18 cellular contexts compared by ENCODE assay signal in genomic region chr16:15833551-15833950, GRCh38. TPM values are rescaled to one million over a fixed set of nuclear protein-coding genes. Genes with fewer than 3 reads are reported as not detected.
DNase-seq lines count a peak whose midpoint lies in the region; ATAC-seq and TF ChIP-seq lines count a peak whose summit lies in the region.
"Had no signal": no experiment of that assay in that cellular context is flagged by ENCODE, and none has a peak within 500 bp of the region (broad histone marks: within the 10 kb centered on the region; RNA-seq: fewer than 3 reads in every experiment).

No MANE protein-coding gene starts in this region.

- in situ Hi-C loops in transverse colon (cut with MboI; ENCODE audit: low pct_ligation_motif_present in 1 of 4, low pct_unique_long_range_greater_than_20kb in 1 of 4, low sequenced_read_pairs in 3 of 4): no loop called here

- no peak overlapping the region for H3K4ac ChIP-seq in mesenchymal stem cell (ENCODE audit: low read depth in 1 of 2, low read length in 2 of 2)

- no peak overlapping the region for H3K18ac ChIP-seq in mesenchymal stem cell (ENCODE audit: low read depth in 1 of 2, low read length in 2 of 2)

- H4K20me1 ChIP-seq in BLaER1 treated with 17β-estradiol and CSF1 and Interleukin-3, amounts not matched to agents 10 nM and 100 nM: no peaks in the 10 kb centered on the region

- H2BK5ac ChIP-seq in mesenchymal stem cell (ENCODE audit: low read depth, low read length, poor library complexity, severe bottlenecking): no peak overlapping the region

- no peaks in the 10 kb centered on the region for H3K27me3 ChIP-seq in BLaER1 treated with 17β-estradiol and CSF1 and Interleukin-3, amounts not matched to agents 10 nM and 100 nM
- H3K27me3 ChIP-seq in esophagus muscularis mucosa: no peaks in the 10 kb centered on the region
- no peaks in the 10 kb centered on the region for H3K27me3 ChIP-seq in sigmoid colon
- no peaks in the 10 kb centered on the region for H3K27me3 ChIP-seq in transverse colon
- peaks cover 5 to 29% of the 10 kb centered on the region in 2 experiments for H3K27me3 ChIP-seq in mesenchymal stem cell (ENCODE audit: control insufficient read depth in 1 of 2, insufficient read depth in 1 of 2, low read length in 2 of 2)
- H3K27me3 ChIP-seq: Peyer's patch had no signal

- peaks cover 26 to 64% (median 50%) of the 10 kb centered on the region in 10 experiments for H3K4me1 ChIP-seq in BLaER1 treated with 17β-estradiol and CSF1 and Interleukin-3, amounts not matched to agents 10 nM and 100 nM
- H3K4me1 ChIP-seq in esophagus muscularis mucosa: peaks cover 6 to 100% (median 97%) of the 10 kb centered on the region in 4 donors
- peaks cover 0 to 100% (median 85%) of the 10 kb centered on the region in 4 donors for H3K4me1 ChIP-seq in sigmoid colon
- peaks cover 5 to 43% (median 18%) of the 10 kb centered on the region in 4 donors for H3K4me1 ChIP-seq in transverse colon
- no peaks in the 10 kb centered on the region for H3K4me1 ChIP-seq in mesenchymal stem cell (ENCODE audit: control insufficient read depth, insufficient read depth, low read depth, low read length)
- H3K4me1 ChIP-seq: Peyer's patch had no signal

- H4K8ac ChIP-seq in mesenchymal stem cell (ENCODE audit: low read length): no peak overlapping the region

- H2AK5ac ChIP-seq in mesenchymal stem cell (ENCODE audit: low read length, severe bottlenecking): no peak overlapping the region

- peak overlapping the region in 9 of 11 experiments; percentile 0 to 64 (median 42); a peak in 14 of 22 replicates for H3K4me2 ChIP-seq in BLaER1 treated with 17β-estradiol and CSF1 and Interleukin-3, amounts not matched to agents 10 nM and 100 nM
- no peak overlapping the region for H3K4me2 ChIP-seq in mesenchymal stem cell (ENCODE audit: low read length, poor library complexity, severe bottlenecking)
- H3K4me2 ChIP-seq: KMS-11 had no signal

- H3K9me3 ChIP-seq in BLaER1 treated with 17β-estradiol and CSF1 and Interleukin-3, amounts not matched to agents 10 nM and 100 nM (replicated peaks in 1 of 11): no peaks in the 10 kb centered on the region
- H3K9me3 ChIP-seq in esophagus muscularis mucosa (no peaks in the 10 kb centered on the region), sigmoid colon (no peaks in the 10 kb centered on the region), transverse colon (no peaks in the 10 kb centered on the region), mesenchymal stem cell (ENCODE audit: control insufficient read depth, low read length) (no peaks in the 10 kb centered on the region)
- H3K9me3 ChIP-seq: Peyer's patch had no signal

- H3K27ac ChIP-seq in BLaER1 treated with 17β-estradiol and CSF1 and Interleukin-3, amounts not matched to agents 10 nM and 100 nM: no peak overlapping the region
- H3K27ac ChIP-seq in esophagus muscularis mucosa (replicated peaks in 1 of 4) (peak overlapping the region; percentile 87 to 98 (median 95)), sigmoid colon (peak overlapping the region; percentile 85 to 98 (median 96)), transverse colon (peak overlapping the region; percentile 57 to 92 (median 83)), mesenchymal stem cell (ENCODE audit: low read length, poor library complexity, severe bottlenecking) (no peak overlapping the region)
- H3K27ac ChIP-seq: KMS-11 had no signal

- H2BK15ac ChIP-seq in mesenchymal stem cell (ENCODE audit: low read depth, poor library complexity, severe bottlenecking): no peak overlapping the region

- 34% methylated on average over 9 of the region's 9 CpGs for WGBS in esophagus muscularis mucosa
- 80 to 83% methylated on average over 9 of the region's 9 CpGs for WGBS in sigmoid colon, 2 donors
- 73 to 83% methylated on average over 7 to 9 of the region's 9 CpGs for WGBS in transverse colon (ENCODE audit: low coverage in 1 of 2), 2 donors
- WGBS in mesenchymal stem cell: 94% methylated on average over 9 of the region's 9 CpGs

- DNase-seq in esophagus muscularis mucosa (ENCODE audit: extremely low spot score) (no peak), sigmoid colon (no peak), transverse colon (no peak), NCI-H1436 treated with DMSO at 0.1 percent for 48 hours (lab: John Stamatoyannopoulos, UW) (no peak), mesenchymal stem cell (no peak)
- DNase-seq: DMS79, NCI-H1105 treated with DMSO at 0.1 percent for 48 hours, NCI-H1694, NCI-H2081, NCI-H2171, NCI-H345, NCI-H524, NCI-H82, Peyer's patch had no signal

- H3K14ac ChIP-seq in mesenchymal stem cell (ENCODE audit: low read length in 2 of 2): no peak overlapping the region

- intact Hi-C loops in esophagus muscularis mucosa (cut with DNase I) (no loop called here), sigmoid colon (cut with DNase I) (no loop called here), transverse colon (cut with DNase I; ENCODE audit: low total_unique reads) (no loop called here)

- TF ChIP-seq POLR2A in esophagus muscularis mucosa (IDR thresholded peaks at IDR 0.05; ENCODE audit: low read depth) (no peak), sigmoid colon (IDR thresholded peaks at IDR 0.05) (no peak), transverse colon (IDR thresholded peaks at IDR 0.05) (no peak)

- H3K23ac ChIP-seq in mesenchymal stem cell (ENCODE audit: low read length in 2 of 2): no peak overlapping the region

- H4K91ac ChIP-seq in mesenchymal stem cell (ENCODE audit: low read length): no peak overlapping the region

- ATAC-seq in GM21381 (IDR thresholded peaks at IDR 0.05; ENCODE audit: unreplicated experiment): no peak
- ATAC-seq: HCT116 had no signal

- TF ChIP-seq CTCF in esophagus muscularis mucosa (IDR thresholded peaks at IDR 0.05) (no peak), sigmoid colon (IDR thresholded peaks at IDR 0.05) (no peak), transverse colon (IDR thresholded peaks at IDR 0.05) (no peak)

- no peaks in the 10 kb centered on the region for H3K79me1 ChIP-seq in mesenchymal stem cell (replicated peaks; ENCODE audit: low read length, poor library complexity, severe bottlenecking)

- no peak overlapping the region for H2AFZ ChIP-seq in mesenchymal stem cell (ENCODE audit: low read depth, low read length)

- H2BK120ac ChIP-seq in mesenchymal stem cell (ENCODE audit: low read depth, low read length): no peak overlapping the region

- H3K9ac ChIP-seq in BLaER1 treated with 17β-estradiol and CSF1 and Interleukin-3, amounts not matched to agents 10 nM and 100 nM: no peak overlapping the region
- H3K9ac ChIP-seq in mesenchymal stem cell (ENCODE audit: low read length): no peak overlapping the region
- H3K9ac ChIP-seq: KMS-11 had no signal

- H2BK12ac ChIP-seq in mesenchymal stem cell (ENCODE audit: low read length in 2 of 2): no peak overlapping the region

- H3K4me3 ChIP-seq in BLaER1 treated with 17β-estradiol and CSF1 and Interleukin-3, amounts not matched to agents 10 nM and 100 nM: no peak overlapping the region
- H3K4me3 ChIP-seq in esophagus muscularis mucosa: peak overlapping the region; percentile 4 to 73 (median 30)
- peak overlapping the region in 1 of 4 donors; percentile 27 for H3K4me3 ChIP-seq in sigmoid colon
- no peak overlapping the region for H3K4me3 ChIP-seq in transverse colon
- no peak overlapping the region for H3K4me3 ChIP-seq in mesenchymal stem cell (ENCODE audit: insufficient read depth in 1 of 2, low read depth in 1 of 2, low read length in 2 of 2)
- H3K4me3 ChIP-seq: Peyer's patch had no signal

- no peaks in the 10 kb centered on the region for H3K36me3 ChIP-seq in BLaER1 treated with 17β-estradiol and CSF1 and Interleukin-3, amounts not matched to agents 10 nM and 100 nM
- H3K36me3 ChIP-seq in esophagus muscularis mucosa (peaks cover 0 to 69% (median 47%) of the 10 kb centered on the region in 4 donors), sigmoid colon (peaks cover 18 to 91% (median 28%) of the 10 kb centered on the region in 4 donors), transverse colon (no peaks in the 10 kb centered on the region), mesenchymal stem cell (ENCODE audit: control insufficient read depth in 1 of 2, insufficient read depth in 2 of 2, low read depth in 1 of 2, low read length in 2 of 2) (no peaks in the 10 kb centered on the region)

- TF ChIP-seq EP300 in esophagus muscularis mucosa (IDR thresholded peaks at IDR 0.05) (no peak), sigmoid colon (IDR thresholded peaks at IDR 0.05) (no peak), transverse colon (IDR thresholded peaks at IDR 0.05; ENCODE audit: low read depth) (no peak)

RNA-seq across cellular contexts. Expression of gene MYH11, which starts 23.3 kb away (rescaled TPM):
- over 10,000 TPM in 3 of 4 donors, 1,000 to 10,000 TPM in 1; 9,583 to 20,476 (median 14,208) TPM for total RNA-seq in esophagus muscularis mucosa
- over 10,000 TPM in 1 of 4 donors, 1,000 to 10,000 TPM in 3; 4,282 to 11,818 (median 7,071) TPM for total RNA-seq in sigmoid colon
- polyA plus RNA-seq in sigmoid colon: 100 to 1,000 TPM in 1 of 3 donors, 10 to 100 TPM in 1, 1 to 10 TPM in 1; 5.1 to 262 (median 31.8) TPM
- total RNA-seq in transverse colon: 1,000 to 10,000 TPM in 2 of 4 donors, 100 to 1,000 TPM in 2; 619 to 1,914 (median 1,058) TPM
- 0.01 TPM for polyA plus RNA-seq in mesenchymal stem cell (2013, experiment 1 of 2)
- 0.01 TPM for polyA plus RNA-seq in mesenchymal stem cell (2013, experiment 2 of 2)

RNA-seq across cellular contexts. Expression of gene CEP20, which starts 54.9 kb away (rescaled TPM):
- total RNA-seq in esophagus muscularis mucosa (10 to 100 TPM; 25.2 to 36.1 (median 32.0) TPM), sigmoid colon (10 to 100 TPM; 29.5 to 44.2 (median 34.7) TPM), transverse colon (10 to 100 TPM in 3 of 4 donors, 1 to 10 TPM in 1; 9.4 to 21.7 (median 20.8) TPM)
- polyA plus RNA-seq in sigmoid colon: 10 to 100 TPM; 23.9 to 34.9 (median 30.6) TPM
- polyA plus RNA-seq in mesenchymal stem cell (2013, experiment 1 of 2): 28.3 TPM
- polyA plus RNA-seq in mesenchymal stem cell (2013, experiment 2 of 2): 27.8 TPM

Comparison
In these comparisons a context has a peak if more than half of its experiments do, and no peak if none do; other contexts are left out.
1. H3K27ac ChIP-seq: peak in esophagus muscularis mucosa (4 of 4), sigmoid colon (4 of 4) and transverse colon (4 of 4); none in BLaER1 treated with 17β-estradiol and CSF1 and Interleukin-3, amounts not matched to agents 10 nM and 100 nM (0 of 11) and mesenchymal stem cell (single experiment).
2. H3K4me3 ChIP-seq: peak in esophagus muscularis mucosa (4 of 4); none in BLaER1 treated with 17β-estradiol and CSF1 and Interleukin-3, amounts not matched to agents 10 nM and 100 nM (0 of 10), transverse colon (0 of 4) and mesenchymal stem cell (0 of 2).